Comparison of ENCODE assay signal across 13 cellular contexts in genomic region chr22:33126881-33127280, GRCh38.
DNase-seq lines count a peak whose midpoint lies in the region; ATAC-seq and TF ChIP-seq lines count a peak whose summit lies in the region.
"Had no signal": no experiment of that assay in that cellular context is flagged by ENCODE, and none has a peak within 500 bp of the region (broad histone marks: within the 10 kb centered on the region; RNA-seq: fewer than 3 reads in every experiment).

No MANE protein-coding gene starts in this region.

- no peaks in the 10 kb centered on the region for H3K27me3 Mint-ChIP-seq in MCF 10A (ENCODE audit: insufficient read depth, unreplicated experiment)
- H3K27me3 Mint-ChIP-seq in activated T-helper 2 cell treated with anti-CD3 and anti-CD28 coated beads, Interferon-gamma antibody, Interleukin-2, Interleukin-4, amounts not matched to agents 10 μg/mL and 5 μg/mL and 100 μg/mL, durations not matched to agents 14 hours and 24 hours and 36 hours (ENCODE audit: low read depth): no peaks in the 10 kb centered on the region
- H3K27me3 Mint-ChIP-seq: activated CD4-positive, alpha-beta T cell treated with anti-CD3 and anti-CD28 coated beads, Interleukin-2, amount 10 ng/mL, durations not matched to agents 24 days and 14 days; activated naive CD8-positive, alpha-beta T cell treated with anti-CD3 and anti-CD28 coated beads, Interleukin-2, amount 10 ng/mL, durations not matched to agents 7 days and 5 days had no signal

- no peaks in the 10 kb centered on the region for H3K9me3 ChIP-seq in breast epithelium
- H3K9me3 ChIP-seq: MG63, right atrium auricular region had no signal

- no TSS peak for BruUV-seq in MCF 10A (replicated peaks; lab: Mats Ljungman, UMichigan)

- no peaks in the 10 kb centered on the region for H3K36me3 Mint-ChIP-seq in MCF 10A (ENCODE audit: insufficient read depth, unreplicated experiment)
- no peaks in the 10 kb centered on the region for H3K36me3 Mint-ChIP-seq in activated T-helper 2 cell treated with anti-CD3 and anti-CD28 coated beads, Interferon-gamma antibody, Interleukin-2, Interleukin-4, amounts not matched to agents 10 μg/mL and 5 μg/mL and 100 μg/mL, durations not matched to agents 14 hours and 24 hours and 36 hours (ENCODE audit: low read depth)
- H3K36me3 Mint-ChIP-seq: activated naive CD8-positive, alpha-beta T cell treated with anti-CD3 and anti-CD28 coated beads, Interleukin-2, amount 10 ng/mL, durations not matched to agents 7 days and 5 days had no signal

- TF ChIP-seq CTCF in MCF 10A (IDR thresholded peaks at IDR 0.05; ENCODE audit: unreplicated experiment) (peak; percentile 61), breast epithelium (IDR thresholded peaks at IDR 0.05) (no peak)

- TF ChIP-seq POLR2A in breast epithelium (IDR thresholded peaks at IDR 0.05): no peak

- peaks cover 5% of the 10 kb centered on the region for H3K4me1 Mint-ChIP-seq in MCF 10A (ENCODE audit: insufficient read depth, unreplicated experiment)
- H3K4me1 Mint-ChIP-seq in activated T-helper 2 cell treated with anti-CD3 and anti-CD28 coated beads, Interferon-gamma antibody, Interleukin-2, Interleukin-4, amounts not matched to agents 10 μg/mL and 5 μg/mL and 100 μg/mL, durations not matched to agents 14 hours and 24 hours and 36 hours (ENCODE audit: low read depth): no peaks in the 10 kb centered on the region
- H3K4me1 Mint-ChIP-seq: activated CD4-positive, alpha-beta T cell treated with anti-CD3 and anti-CD28 coated beads, Interleukin-2, amount 10 ng/mL, durations not matched to agents 24 days and 14 days; activated naive CD8-positive, alpha-beta T cell treated with anti-CD3 and anti-CD28 coated beads, Interleukin-2, amount 10 ng/mL, durations not matched to agents 7 days and 5 days had no signal

- CTCF ChIA-PET in MCF 10A (lab: Yijun Ruan, JAX): interaction anchor here (0.5 to 4.9 kb wide), 25 partner anchors 10 to 597 kb away, joined by 3 to 62 read pairs (median 4); no protein-coding TSS in a partner anchor

- no peaks in the 10 kb centered on the region for H3K36me3 ChIP-seq in breast epithelium
- H3K36me3 ChIP-seq: MG63, right atrium auricular region had no signal

- no peak overlapping the region for H3K27ac ChIP-seq in breast epithelium
- H3K27ac ChIP-seq: right atrium auricular region had no signal

- no peaks in the 10 kb centered on the region for H3K27me3 ChIP-seq in breast epithelium
- H3K27me3 ChIP-seq: MG63, right atrium auricular region had no signal

- POLR2A ChIA-PET in MCF 10A (lab: Yijun Ruan, JAX): interaction anchor here (1.1 kb wide), 1 partner anchor 140 kb away, joined by 3 read pairs; no protein-coding TSS in a partner anchor

- no peak overlapping the region for H3K27ac Mint-ChIP-seq in MCF 10A (ENCODE audit: low read depth, unreplicated experiment)
- no peak overlapping the region for H3K27ac Mint-ChIP-seq in activated T-helper 2 cell treated with anti-CD3 and anti-CD28 coated beads, Interferon-gamma antibody, Interleukin-2, Interleukin-4, amounts not matched to agents 10 μg/mL and 5 μg/mL and 100 μg/mL, durations not matched to agents 14 hours and 24 hours and 36 hours
- H3K27ac Mint-ChIP-seq: activated CD4-positive, alpha-beta T cell treated with anti-CD3 and anti-CD28 coated beads, Interleukin-2, amount 10 ng/mL, durations not matched to agents 24 days and 14 days; activated naive CD8-positive, alpha-beta T cell treated with anti-CD3 and anti-CD28 coated beads, Interleukin-2, amount 10 ng/mL, durations not matched to agents 7 days and 5 days had no signal

- H3K4me3 Mint-ChIP-seq in MCF 10A (ENCODE audit: unreplicated experiment): no peak overlapping the region
- no peak overlapping the region for H3K4me3 Mint-ChIP-seq in activated T-helper 2 cell treated with anti-CD3 and anti-CD28 coated beads, Interferon-gamma antibody, Interleukin-2, Interleukin-4, amounts not matched to agents 10 μg/mL and 5 μg/mL and 100 μg/mL, durations not matched to agents 14 hours and 24 hours and 36 hours (ENCODE audit: low read depth)
- H3K4me3 Mint-ChIP-seq: activated CD4-positive, alpha-beta T cell treated with anti-CD3 and anti-CD28 coated beads, Interleukin-2, amount 10 ng/mL, durations not matched to agents 24 days and 14 days; activated naive CD8-positive, alpha-beta T cell treated with anti-CD3 and anti-CD28 coated beads, Interleukin-2, amount 10 ng/mL, durations not matched to agents 7 days and 5 days had no signal

- DNase-seq in MCF 10A (ENCODE audit: unreplicated experiment) (peak; percentile 50), breast epithelium (ENCODE audit: low spot score in 2 of 2) (no peak), RKO (ENCODE audit: low spot score) (peak; percentile 20), iPS DF 4.7 (ENCODE audit: extremely low read depth, low spot score) (peak; percentile 30), EL (no peak), GM19238 (ENCODE audit: insufficient read length, low spot score) (no peak)
- no peak for DNase-seq in activated T-helper 2 cell treated with anti-CD3 and anti-CD28 coated beads, Interferon-gamma antibody, Interleukin-2, Interleukin-4, amounts not matched to agents 10 μg/mL and 5 μg/mL and 100 μg/mL, durations not matched to agents 14 hours and 24 hours and 36 hours (ENCODE audit: low spot score)
- DNase-seq: activated CD4-positive, alpha-beta T cell treated with anti-CD3 and anti-CD28 coated beads, Interleukin-2, amount 10 ng/mL, durations not matched to agents 24 days and 14 days; activated naive CD8-positive, alpha-beta T cell treated with anti-CD3 and anti-CD28 coated beads, Interleukin-2, amount 10 ng/mL, durations not matched to agents 7 days and 5 days; MG63 had no signal

- no peaks in the 10 kb centered on the region for H3K9me3 Mint-ChIP-seq in MCF 10A (ENCODE audit: unreplicated experiment)
- peaks cover 3% of the 10 kb centered on the region for H3K9me3 Mint-ChIP-seq in activated T-helper 2 cell treated with anti-CD3 and anti-CD28 coated beads, Interferon-gamma antibody, Interleukin-2, Interleukin-4, amounts not matched to agents 10 μg/mL and 5 μg/mL and 100 μg/mL, durations not matched to agents 14 hours and 24 hours and 36 hours

- intact Hi-C loops in MCF 10A (cut with micrococcal nuclease): loop anchor here (1.0 to 10.0 kb wide), 4 partner anchors 44 to 322 kb away; partner anchors contain the start of gene TIMP3
- intact Hi-C loops in breast epithelium (cut with DNase I; ENCODE audit: low total_unique reads): no loop called here
- intact Hi-C loops in activated T-helper 2 cell treated with anti-CD3 and anti-CD28 coated beads, Interferon-gamma antibody, Interleukin-2, Interleukin-4, amounts not matched to agents 10 μg/mL and 5 μg/mL and 100 μg/mL, durations not matched to agents 14 hours and 24 hours and 36 hours (cut with micrococcal nuclease): no loop called here

- no peak for ATAC-seq in activated CD4-positive, CD25-positive, alpha-beta regulatory T cell treated with anti-CD3 and anti-CD28 coated beads, Interleukin-2, amount 50 U/mL, for 24 hours
- ATAC-seq: Right ventricle myocardium inferior had no signal

- H3K4me3 ChIP-seq in breast epithelium: no peak overlapping the region
- H3K4me3 ChIP-seq: MG63, right atrium auricular region had no signal

- H3K4me1 ChIP-seq in breast epithelium: no peaks in the 10 kb centered on the region
- H3K4me1 ChIP-seq: right atrium auricular region had no signal

Comparison
In these comparisons a context has a peak if more than half of its experiments do, and no peak if none do; other contexts are left out.
1. DNase-seq: peak in MCF 10A (single experiment), RKO (single experiment) and iPS DF 4.7 (single experiment); none in breast epithelium (0 of 2), EL (single experiment), GM19238 (single experiment) and activated T-helper 2 cell treated with anti-CD3 and anti-CD28 coated beads, Interferon-gamma antibody, Interleukin-2, Interleukin-4, amounts not matched to agents 10 μg/mL and 5 μg/mL and 100 μg/mL, durations not matched to agents 14 hours and 24 hours and 36 hours (single experiment).